Comparison of ENCODE assay signal across 16 cellular contexts in genomic region chr2:54030814-54031213, GRCh38.
DNase-seq lines count a peak whose midpoint lies in the region; ATAC-seq and TF ChIP-seq lines count a peak whose summit lies in the region.
"Had no signal": no experiment of that assay in that cellular context is flagged by ENCODE, and none has a peak within 500 bp of the region (broad histone marks: within the 10 kb centered on the region; RNA-seq: fewer than 3 reads in every experiment).

No MANE protein-coding gene starts in this region.

- no peak for DNase-seq in right atrium auricular region (ENCODE audit: low spot score)
- no peak for DNase-seq in right cardiac atrium
- no peak for DNase-seq in hepatocyte (ENCODE audit: low spot score)
- DNase-seq in psoas muscle: no peak
- DNase-seq in testis: no peak
- DNase-seq in HPDE6-E6E7 (ENCODE audit: extremely low spot score): no peak
- DNase-seq in GM13976 (ENCODE audit: low spot score): no peak
- DNase-seq: 8988T; AML-193; CD4-positive, CD25-positive, alpha-beta regulatory T cell; DMS53; HCEC 1CT; HFFc6 had no signal

- no peak overlapping the region for H3K4me2 ChIP-seq in hepatocyte
- H3K4me2 ChIP-seq: BLaER1 had no signal

- in situ Hi-C loops in GM13976 (cut with MboI; ENCODE audit: low sequenced_read_pairs, unreplicated experiment): no loop called here

- H2AFZ ChIP-seq in hepatocyte: no peak overlapping the region

- ATAC-seq in right cardiac atrium (no peak), psoas muscle (peak in 1 of 4 donors; percentile 45), SK-N-SH treated with all-trans-retinoic acid at 6 μM for 48 hours (no peak)

- 94% methylated on average over 2 of the region's 2 CpGs for WGBS in right cardiac atrium
- 96% methylated on average over 2 of the region's 2 CpGs for WGBS in hepatocyte (ENCODE audit: low lambda C conversion rate, missing lambda C conversion rate)
- WGBS in psoas muscle, 3 donors: 91 to 95% (median 95%) methylated on average over 2 of the region's 2 CpGs
- WGBS in testis, 2 donors: 95 to 96% methylated on average over 2 of the region's 2 CpGs

- intact Hi-C loops in right cardiac atrium (cut with DNase I): no loop called here
- intact Hi-C loops in psoas muscle (cut with DNase I): no loop called here
- intact Hi-C loops in testis (cut with DNase I; ENCODE audit: low total_unique reads): no loop called here

- TF ChIP-seq CTCF in right atrium auricular region (IDR thresholded peaks at IDR 0.05) (no peak), hepatocyte (IDR thresholded peaks at IDR 0.05; ENCODE audit: poor library complexity) (no peak), psoas muscle (IDR thresholded peaks at IDR 0.05) (no peak), testis (IDR thresholded peaks at IDR 0.05) (no peak), GM13976 (IDR thresholded peaks at IDR 0.05; ENCODE audit: borderline replicate concordance, control extremely low read depth, extremely low read depth, insufficient read depth, missing control alignments) (no peak)

- no peak for TF ChIP-seq POLR2A in testis (IDR thresholded peaks at IDR 0.05)

- no peaks in the 10 kb centered on the region for H3K27me3 ChIP-seq in right atrium auricular region
- H3K27me3 ChIP-seq in right cardiac atrium (ENCODE audit: control insufficient read depth, insufficient read depth): no peaks in the 10 kb centered on the region
- H3K27me3 ChIP-seq in hepatocyte: no peaks in the 10 kb centered on the region
- no peaks in the 10 kb centered on the region for H3K27me3 ChIP-seq in psoas muscle (ENCODE audit: insufficient read depth in 3 of 3, low read length in 2 of 3)
- no peaks in the 10 kb centered on the region for H3K27me3 ChIP-seq in testis
- H3K27me3 ChIP-seq: BLaER1 had no signal

- H3K9me2 ChIP-seq in hepatocyte (replicated peaks; ENCODE audit: insufficient read depth): no peaks in the 10 kb centered on the region

- no peaks in the 10 kb centered on the region for H3K79me2 ChIP-seq in hepatocyte

- H3K27ac ChIP-seq in right atrium auricular region: peak overlapping the region; percentile 27 to 59
- no peak overlapping the region for H3K27ac ChIP-seq in right cardiac atrium (ENCODE audit: low read length)
- H3K27ac ChIP-seq in hepatocyte: peak overlapping the region; percentile 36
- H3K27ac ChIP-seq in psoas muscle: peak overlapping the region; percentile 39
- H3K27ac ChIP-seq in testis: peak overlapping the region in 1 of 2 donors; percentile 54
- H3K27ac ChIP-seq: BLaER1, HL-60 had no signal

- H3K36me3 ChIP-seq in right atrium auricular region (no peaks in the 10 kb centered on the region), hepatocyte (replicated peaks; ENCODE audit: insufficient read depth, low read depth) (no peaks in the 10 kb centered on the region), psoas muscle (ENCODE audit: insufficient read depth in 1 of 2, low read depth in 1 of 2) (no peaks in the 10 kb centered on the region), testis (ENCODE audit: low read depth, missing control alignments) (no peaks in the 10 kb centered on the region)
- H3K36me3 ChIP-seq: BLaER1 had no signal

- H3K4me1 ChIP-seq in right atrium auricular region (peaks cover 0 to 14% of the 10 kb centered on the region in 2 donors), right cardiac atrium (ENCODE audit: control insufficient read depth, insufficient read depth, low read length) (no peaks in the 10 kb centered on the region), hepatocyte (ENCODE audit: insufficient read depth) (peaks cover 18% of the 10 kb centered on the region), psoas muscle (peaks cover 12% of the 10 kb centered on the region), testis (no peaks in the 10 kb centered on the region)
- H3K4me1 ChIP-seq: BLaER1 had no signal

- no peaks in the 10 kb centered on the region for H4K20me1 ChIP-seq in hepatocyte (ENCODE audit: insufficient read depth, poor library complexity, severe bottlenecking)
- H4K20me1 ChIP-seq: BLaER1 had no signal

- no peak overlapping the region for H3K4me3 ChIP-seq in right atrium auricular region
- H3K4me3 ChIP-seq in right cardiac atrium (ENCODE audit: low read length): no peak overlapping the region
- H3K4me3 ChIP-seq in hepatocyte: no peak overlapping the region
- H3K4me3 ChIP-seq in psoas muscle: no peak overlapping the region
- H3K4me3 ChIP-seq in testis: no peak overlapping the region
- H3K4me3 ChIP-seq: BLaER1 had no signal

- H3K9me3 ChIP-seq in right atrium auricular region: no peaks in the 10 kb centered on the region
- no peaks in the 10 kb centered on the region for H3K9me3 ChIP-seq in right cardiac atrium (ENCODE audit: control insufficient read depth, low read length)
- no peaks in the 10 kb centered on the region for H3K9me3 ChIP-seq in hepatocyte (ENCODE audit: low read depth)
- no peaks in the 10 kb centered on the region for H3K9me3 ChIP-seq in psoas muscle
- no peaks in the 10 kb centered on the region for H3K9me3 ChIP-seq in testis

TF ChIP-seq in SK-N-SH treated with all-trans-retinoic acid at 6 μM for 48 hours, 23 proteins besides CTCF, POLR2A, EP300 and RAD21:
- TF ChIP-seq CSRNP3 (CRISPR knock-in tag; IDR thresholded peaks at IDR 0.05): no peak
- no peak for TF ChIP-seq PPARA (CRISPR knock-in tag; IDR thresholded peaks at IDR 0.05; ENCODE audit: borderline replicate concordance)
- TF ChIP-seq OSR1 (CRISPR knock-in tag; IDR thresholded peaks at IDR 0.05): no peak
- TF ChIP-seq BACH2 (CRISPR knock-in tag; IDR thresholded peaks at IDR 0.05; ENCODE audit: borderline replicate concordance): no peak
- TF ChIP-seq ZNF70 (CRISPR knock-in tag; IDR thresholded peaks at IDR 0.05): no peak
- TF ChIP-seq GLIS3 (CRISPR knock-in tag; IDR thresholded peaks at IDR 0.05): no peak
- TF ChIP-seq TOX (CRISPR knock-in tag; IDR thresholded peaks at IDR 0.05; ENCODE audit: borderline replicate concordance): no peak
- no peak for TF ChIP-seq ZFP3 (CRISPR knock-in tag; IDR thresholded peaks at IDR 0.05)
- no peak for TF ChIP-seq TCF4 (CRISPR knock-in tag; IDR thresholded peaks at IDR 0.05; ENCODE audit: borderline replicate concordance)
- TF ChIP-seq ZNF565 (CRISPR knock-in tag; conservative IDR thresholded peaks at IDR 0.05; ENCODE audit: low read depth): no peak
- TF ChIP-seq CREB5 (CRISPR knock-in tag; IDR thresholded peaks at IDR 0.05; ENCODE audit: low read depth): no peak
- TF ChIP-seq ZNF8 (CRISPR knock-in tag; IDR thresholded peaks at IDR 0.05): no peak
- TF ChIP-seq SNAI2 (CRISPR knock-in tag; IDR thresholded peaks at IDR 0.05): no peak
- TF ChIP-seq ZC3H10 (CRISPR knock-in tag; IDR thresholded peaks at IDR 0.05): no peak
- TF ChIP-seq ISL1 (CRISPR knock-in tag; IDR thresholded peaks at IDR 0.05): no peak
- TF ChIP-seq PATZ1 (CRISPR knock-in tag; IDR thresholded peaks at IDR 0.05; ENCODE audit: borderline replicate concordance): no peak
- no peak for TF ChIP-seq CSDC2 (CRISPR knock-in tag; IDR thresholded peaks at IDR 0.05)
TF ChIP-seq in SK-N-SH treated with all-trans-retinoic acid at 6 μM for 48 hours: peak in this region for 0.
